In the genomic region with DNA sequence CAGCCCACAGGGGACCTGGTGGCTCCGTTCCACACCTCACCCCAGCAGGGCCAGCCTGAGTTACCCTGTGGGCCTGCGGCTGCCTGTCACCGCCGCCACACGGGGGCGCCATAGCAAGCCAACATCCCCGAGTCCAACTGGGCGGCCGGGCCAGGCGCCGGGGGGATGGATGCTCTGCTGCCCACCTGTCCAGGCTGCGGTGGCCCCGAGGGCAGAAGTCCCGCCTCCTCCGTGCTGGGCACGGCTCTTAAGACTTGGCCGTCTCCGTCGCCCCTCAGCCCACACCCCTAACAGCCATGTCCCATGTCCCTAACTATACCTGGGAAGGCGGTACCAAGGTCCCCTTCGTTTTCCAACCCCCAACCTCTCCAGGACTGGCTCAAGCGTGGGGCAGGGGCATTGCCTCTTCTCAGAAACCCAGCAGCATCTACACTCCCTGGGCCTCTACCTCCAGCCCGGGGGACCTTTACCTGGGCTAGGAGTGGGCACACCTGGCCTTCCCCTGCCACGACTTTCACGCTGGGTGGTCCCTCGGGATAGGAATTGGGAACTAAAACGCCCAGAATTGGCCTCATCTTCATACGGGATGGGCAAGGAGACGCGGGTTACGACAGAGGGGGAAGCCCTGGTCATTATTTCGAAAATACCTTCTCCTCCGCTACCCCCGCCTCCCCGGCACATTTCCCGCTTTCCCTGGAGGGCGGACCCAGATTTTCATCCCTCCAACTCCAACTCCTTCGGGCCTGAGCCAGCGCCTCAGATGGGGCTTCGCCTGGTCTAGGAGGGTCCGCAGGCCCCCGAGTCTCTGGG, we compare ENCODE assay signal across 8 cellular contexts. TPM values are rescaled to one million over a fixed set of nuclear protein-coding genes. Genes with fewer than 3 reads are reported as not detected.
A peak's percentile ranks its signal among the peaks of the same experiment; 100 is the strongest.
DNase-seq lines count a peak whose midpoint lies in the region; ATAC-seq, FAIRE-seq and TF ChIP-seq lines count a peak whose summit lies in the region.

No MANE protein-coding gene starts in this region.

- H3K9me3 ChIP-seq in Karpas-422 (ENCODE audit: low read length) (peaks cover 3% of the 10 kb centered on the region; the same call in 1 of the 2 replicates), pancreas (no peaks in the 10 kb centered on the region), thyroid gland (no peaks in the 10 kb centered on the region)

- H3K27ac ChIP-seq in Karpas-422 (ENCODE audit: low read length): peak overlapping the region; percentile 68
- H3K27ac ChIP-seq in pancreas: peak overlapping the region; percentile 31 to 65 (median 60)
- H3K27ac ChIP-seq in thyroid gland: peak overlapping the region in 2 of 3 donors; percentile 30 to 67

- peaks cover 22% of the 10 kb centered on the region for H3K4me1 ChIP-seq in Karpas-422 (ENCODE audit: low read length)
- peaks cover 0 to 6% (median 4%) of the 10 kb centered on the region in 3 donors for H3K4me1 ChIP-seq in pancreas
- H3K4me1 ChIP-seq in thyroid gland: peaks cover 11 to 15% of the 10 kb centered on the region in 2 donors

- H3K9me2 ChIP-seq in Karpas-422 (replicated peaks; ENCODE audit: insufficient read depth, low read length): no peaks in the 10 kb centered on the region

- H3K4me3 ChIP-seq in Karpas-422 (ENCODE audit: low read length) (peak overlapping the region; percentile 100), pancreas (peak overlapping the region; percentile 48 to 89 (median 72)), thyroid gland (replicated peaks in 1 of 3) (peak overlapping the region; percentile 54 to 81 (median 61))

- peak overlapping the region; percentile 99 for H2AFZ ChIP-seq in Karpas-422 (ENCODE audit: low read length)

- TF ChIP-seq CTCF in pancreas (IDR thresholded peaks at IDR 0.05): peak; percentile 92 to 97 (median 94)
- peak; percentile 59 to 96 (median 86) for TF ChIP-seq CTCF in thyroid gland (IDR thresholded peaks at IDR 0.05)

- H4K20me1 ChIP-seq in Karpas-422 (ENCODE audit: insufficient read depth, low read depth, low read length): peaks cover 4% of the 10 kb centered on the region; the same call in 1 of the 2 replicates

- no peak for TF ChIP-seq POLR2A in thyroid gland (IDR thresholded peaks at IDR 0.05)

- ATAC-seq in GM21526 (IDR thresholded peaks at IDR 0.05; ENCODE audit: low FRiP score, unreplicated experiment) (peak; percentile 38), SK-N-SH treated with all-trans-retinoic acid at 6 μM for 48 hours (peak; percentile 83), Right ventricle myocardium superior (ENCODE audit: poor library complexity) (peak; percentile 66), pancreas (peak; percentile 62 to 78 (median 70))

- peak overlapping the region; percentile 85 for H3K4me3 Mint-ChIP-seq in activated naive CD8-positive, alpha-beta T cell treated with anti-CD3 and anti-CD28 coated beads for 36 hours

- FAIRE-seq in pancreas (lab: Jason Lieb, UNC): no peak

- H3K4me2 ChIP-seq in Karpas-422 (ENCODE audit: low read depth, low read length, poor library complexity, severe bottlenecking): peak overlapping the region; percentile 100

- DNase-seq in D341Med (ENCODE audit: low spot score): peak; percentile 90
- DNase-seq in Karpas-422: peak; percentile 95
- DNase-seq in activated naive CD8-positive, alpha-beta T cell treated with anti-CD3 and anti-CD28 coated beads for 36 hours: peak; percentile 86
- peak; percentile 90 for DNase-seq in Right ventricle myocardium superior
- DNase-seq in pancreas: peak; percentile 69 to 96 (median 86)
- DNase-seq in thyroid gland: peak; percentile 74 to 83

- H3K27ac Mint-ChIP-seq in activated naive CD8-positive, alpha-beta T cell treated with anti-CD3 and anti-CD28 coated beads for 36 hours: peak overlapping the region; percentile 81

- peaks cover 2% of the 10 kb centered on the region for H3K4me1 Mint-ChIP-seq in activated naive CD8-positive, alpha-beta T cell treated with anti-CD3 and anti-CD28 coated beads for 36 hours

- 0 to 1% methylated on average over 41 to 42 of the region's 42 CpGs for WGBS in pancreas, 2 donors
- 3% methylated on average over 28 to 35 of the region's 42 CpGs for WGBS in thyroid gland, 2 donors

- no peaks in the 10 kb centered on the region for H3K36me3 Mint-ChIP-seq in activated naive CD8-positive, alpha-beta T cell treated with anti-CD3 and anti-CD28 coated beads for 36 hours

- H3K27me3 ChIP-seq in Karpas-422 (ENCODE audit: low read length): no peaks in the 10 kb centered on the region
- no peaks in the 10 kb centered on the region for H3K27me3 ChIP-seq in pancreas
- no peaks in the 10 kb centered on the region for H3K27me3 ChIP-seq in thyroid gland

- intact Hi-C loops in Right ventricle myocardium superior (cut with DNase I): loop anchor here (5.0 kb wide), 1 partner anchor 204 kb away; no protein-coding TSS in a partner anchor
- intact Hi-C loops in pancreas (cut with DNase I): no loop called here
- intact Hi-C loops in thyroid gland (cut with DNase I): loop anchor here (2.0 to 10.0 kb wide), 3 partner anchors 78 to 862 kb away; partner anchors contain the start of gene CCDC85C

- peaks cover 13% of the 10 kb centered on the region for H3K27me3 Mint-ChIP-seq in activated naive CD8-positive, alpha-beta T cell treated with anti-CD3 and anti-CD28 coated beads for 36 hours

- peak overlapping the region; percentile 99 for H3K9ac ChIP-seq in Karpas-422 (ENCODE audit: low read length)

- H3K36me3 ChIP-seq in Karpas-422 (ENCODE audit: insufficient read depth, low read length) (no peaks in the 10 kb centered on the region), pancreas (no peaks in the 10 kb centered on the region), thyroid gland (no peaks in the 10 kb centered on the region)

- H3K9me3 Mint-ChIP-seq in activated naive CD8-positive, alpha-beta T cell treated with anti-CD3 and anti-CD28 coated beads for 36 hours: peaks cover 6% of the 10 kb centered on the region

- no peaks in the 10 kb centered on the region for H3K79me2 ChIP-seq in Karpas-422 (ENCODE audit: low read length)

TF ChIP-seq in SK-N-SH treated with all-trans-retinoic acid at 6 μM for 48 hours, 23 proteins besides CTCF, POLR2A, EP300 and RAD21 (continues in another document):
- TF ChIP-seq ISL1 (CRISPR knock-in tag; IDR thresholded peaks at IDR 0.05) (no peak), ARNTL (CRISPR knock-in tag; IDR thresholded peaks at IDR 0.05; ENCODE audit: borderline replicate concordance, low read depth) (no peak), TOX (CRISPR knock-in tag; IDR thresholded peaks at IDR 0.05; ENCODE audit: borderline replicate concordance) (no peak), ZNF70 (CRISPR knock-in tag; IDR thresholded peaks at IDR 0.05) (no peak), ZFP3 (CRISPR knock-in tag; IDR thresholded peaks at IDR 0.05) (no peak), TSHZ2 (CRISPR knock-in tag; IDR thresholded peaks at IDR 0.05) (no peak), PATZ1 (CRISPR knock-in tag; IDR thresholded peaks at IDR 0.05; ENCODE audit: borderline replicate concordance) (no peak), PPARA (CRISPR knock-in tag; IDR thresholded peaks at IDR 0.05; ENCODE audit: borderline replicate concordance) (no peak)

RNA-seq across cellular contexts. Expression of gene CYP46A1, which starts 1.1 kb away (rescaled TPM):
- total RNA-seq in Karpas-422 (2014; rRNA removed; shearing (Covaris generic); ENCODE audit: low replicate concordance): 0.52 and 1.3 TPM in 2 replicates
- under 1 TPM; 0.16 to 0.18 TPM for total RNA-seq in activated naive CD8-positive, alpha-beta T cell treated with anti-CD3 and anti-CD28 coated beads for 36 hours
- total RNA-seq in Right ventricle myocardium superior (3.0 TPM), pancreas (1 to 10 TPM; 1.0 to 2.1 (median 1.7) TPM), thyroid gland (1 to 10 TPM in 3 of 4 donors, under 1 TPM in 1; 0.54 to 5.2 (median 1.5) TPM)
- 1 to 10 TPM; 3.5 to 5.2 TPM for polyA plus RNA-seq in pancreas

RNA-seq across cellular contexts. Expression of gene HHIPL1, which starts 38.1 kb away (rescaled TPM):
- total RNA-seq in Karpas-422 (2014; rRNA removed; shearing (Covaris generic); ENCODE audit: low replicate concordance): 0.07 TPM in 1 of 2 replicates, not detected in the other
- under 1 TPM in 1 of 2 experiments, not detected in 1; 0.02 TPM for total RNA-seq in activated naive CD8-positive, alpha-beta T cell treated with anti-CD3 and anti-CD28 coated beads for 36 hours
- total RNA-seq in Right ventricle myocardium superior: 1.6 TPM
- total RNA-seq in pancreas: 1 to 10 TPM in 1 of 6 donors, under 1 TPM in 5; 0.13 to 1.2 (median 0.29) TPM
- polyA plus RNA-seq in pancreas: under 1 TPM; 0.09 to 0.23 TPM
- 1 to 10 TPM in 3 of 4 donors, under 1 TPM in 1; 0.98 to 2.7 (median 1.1) TPM for total RNA-seq in thyroid gland

Comparison
In these comparisons a context has a peak if more than half of its experiments do, and no peak if none do; other contexts are left out.
1. Peak in every context shown above with its lines: DNase-seq, ATAC-seq, H3K4me3 ChIP-seq and H3K27ac ChIP-seq.
2. intact Hi-C loops: an anchor here in Right ventricle myocardium superior (5.0 kb wide) and thyroid gland (2.0 to 10.0 kb wide); none called in pancreas.